In the genomic region with DNA sequence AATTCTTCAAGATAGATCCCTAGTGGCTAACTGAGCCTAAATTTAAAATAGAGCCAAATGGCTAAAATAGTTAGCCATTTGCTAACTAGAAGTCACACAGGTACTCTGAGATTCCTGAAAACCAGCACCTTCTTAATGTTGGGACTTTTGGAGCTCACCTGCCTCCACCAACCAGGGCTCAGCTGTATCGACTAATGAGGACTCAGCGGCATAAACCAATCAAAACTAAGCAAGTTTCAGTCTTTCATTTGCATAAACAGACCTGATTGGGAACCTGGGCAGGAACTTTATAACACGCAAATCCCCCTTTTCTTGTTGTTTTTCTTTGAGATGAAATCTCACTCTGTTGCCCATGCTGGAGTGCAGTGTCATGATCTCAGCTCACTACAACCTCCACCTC, we compare ENCODE assay signal across 21 cellular contexts. TPM values are rescaled to one million over a fixed set of nuclear protein-coding genes. Genes with fewer than 3 reads are reported as not detected.
DNase-seq lines count a peak whose midpoint lies in the region; ATAC-seq and TF ChIP-seq lines count a peak whose summit lies in the region.
"Had no signal": no experiment of that assay in that cellular context is flagged by ENCODE, and none has a peak within 500 bp of the region (broad histone marks: within the 10 kb centered on the region; RNA-seq: fewer than 3 reads in every experiment).

No MANE protein-coding gene starts in this region.

- H3F3A ChIP-seq in PC-3 (ENCODE audit: low read length, unreplicated experiment): no peaks in the 10 kb centered on the region

- DNase-seq in activated CD8-positive, alpha-beta memory T cell treated with anti-CD3 and anti-CD28 coated beads, Interleukin-2, amount 50 U/mL, for 48 hours: peak; percentile 28
- no peak for DNase-seq in activated CD8-positive, alpha-beta memory T cell treated with anti-CD3 and anti-CD28 coated beads, Interleukin-2, amount 50 U/mL, for 4 hours
- peak; percentile 17 to 35 (median 25) for DNase-seq in CD4-positive, CD25-positive, alpha-beta regulatory T cell
- DNase-seq in effector memory CD8-positive, alpha-beta T cell: no peak
- DNase-seq in DMS 273 treated with DMSO at 0.1 percent for 48 hours (lab: John Stamatoyannopoulos, UW) (no peak), PC-3 (no peak), NCI-H2196 treated with DMSO at 0.1 percent for 48 hours (lab: John Stamatoyannopoulos, UW; ENCODE audit: unreplicated experiment) (no peak)
- DNase-seq: Caco-2, DMS53, IMR-90, Karpas-422, MG63, NCI-H1092 treated with DMSO at 0.1 percent for 48 hours, NCI-H2107, NCI-H226, NCI-H524 treated with DMSO at 0.1 percent for 48 hours, SHP77 had no signal

- no peak overlapping the region for H2AFZ ChIP-seq in PC-3 (ENCODE audit: low read length)

- H3K9me3 Mint-ChIP-seq in CD4-positive, CD25-positive, alpha-beta regulatory T cell: no peaks in the 10 kb centered on the region
- H3K9me3 Mint-ChIP-seq in effector memory CD8-positive, alpha-beta T cell: no peaks in the 10 kb centered on the region

- peaks cover 9% of the 10 kb centered on the region for H3K4me1 ChIP-seq in CD4-positive, CD25-positive, alpha-beta regulatory T cell (ENCODE audit: control insufficient read depth, insufficient read depth, low read length, poor library complexity, severe bottlenecking)
- no peaks in the 10 kb centered on the region for H3K4me1 ChIP-seq in PC-3 (ENCODE audit: insufficient read depth, low read length)

- no peaks in the 10 kb centered on the region for H3K79me2 ChIP-seq in PC-3 (ENCODE audit: low read length)

- no peaks in the 10 kb centered on the region for H3K27me3 ChIP-seq in CD4-positive, CD25-positive, alpha-beta regulatory T cell (ENCODE audit: control insufficient read depth, insufficient read depth, low read length)
- no peaks in the 10 kb centered on the region for H3K27me3 ChIP-seq in PC-3 (ENCODE audit: low read length)
- H3K27me3 ChIP-seq: BLaER1 treated with 17β-estradiol and CSF1 and Interleukin-3, amounts not matched to agents 10 nM and 100 nM; MG63 had no signal

- H3K4me1 Mint-ChIP-seq in CD4-positive, CD25-positive, alpha-beta regulatory T cell: peaks cover 11 to 46% (median 28%) of the 10 kb centered on the region in 4 donors
- H3K4me1 Mint-ChIP-seq in effector memory CD8-positive, alpha-beta T cell (ENCODE audit: low read depth in 2 of 2): peaks cover 27 to 28% of the 10 kb centered on the region in 2 donors

- TF ChIP-seq CTCF in PC-3 (conservative IDR thresholded peaks at IDR 0.05; ENCODE audit: low read depth, low read length): no peak

- no peaks in the 10 kb centered on the region for H3K9me2 ChIP-seq in PC-3 (replicated peaks; ENCODE audit: low read length)

- H3K27me3 Mint-ChIP-seq in CD4-positive, CD25-positive, alpha-beta regulatory T cell: no peaks in the 10 kb centered on the region
- H3K27me3 Mint-ChIP-seq in effector memory CD8-positive, alpha-beta T cell: no peaks in the 10 kb centered on the region

- peak overlapping the region; percentile 86 to 99 (median 92) for H3K4me3 Mint-ChIP-seq in CD4-positive, CD25-positive, alpha-beta regulatory T cell
- H3K4me3 Mint-ChIP-seq in effector memory CD8-positive, alpha-beta T cell: peak overlapping the region; percentile 83

- no peaks in the 10 kb centered on the region for H3K9me3 ChIP-seq in CD4-positive, CD25-positive, alpha-beta regulatory T cell (ENCODE audit: control insufficient read depth in 2 of 2, low read length in 2 of 2)
- H3K9me3 ChIP-seq in PC-3 (ENCODE audit: low read length): no peaks in the 10 kb centered on the region
- H3K9me3 ChIP-seq: Caco-2, MG63 had no signal

- no peaks in the 10 kb centered on the region for H3K36me3 ChIP-seq in CD4-positive, CD25-positive, alpha-beta regulatory T cell (ENCODE audit: control insufficient read depth, insufficient read depth, low read length)
- no peaks in the 10 kb centered on the region for H3K36me3 ChIP-seq in PC-3 (ENCODE audit: low read depth, low read length)
- H3K36me3 ChIP-seq: BLaER1 treated with 17β-estradiol and CSF1 and Interleukin-3, amounts not matched to agents 10 nM and 100 nM; MG63 had no signal

- 0 out of 2 replicates have a peak, but pooled peaks have one; percentile 32 for TF ChIP-seq POLR2A in Raji (IDR thresholded peaks at IDR 0.05; ENCODE audit: insufficient read depth, low read depth, low read length)

- H3K4me3 ChIP-seq in CD4-positive, CD25-positive, alpha-beta regulatory T cell (ENCODE audit: low read depth, low read length): peak overlapping the region; percentile 82
- H3K4me3 ChIP-seq in PC-3 (ENCODE audit: low read length): no peak overlapping the region
- H3K4me3 ChIP-seq: BLaER1 treated with 17β-estradiol and CSF1 and Interleukin-3, amounts not matched to agents 10 nM and 100 nM; MG63 had no signal

- H3K9ac ChIP-seq in PC-3 (ENCODE audit: low read length): no peak overlapping the region
- H3K9ac ChIP-seq: BLaER1 treated with 17β-estradiol and CSF1 and Interleukin-3, amounts not matched to agents 10 nM and 100 nM had no signal

- H3K4me2 ChIP-seq in PC-3 (ENCODE audit: low read length): no peak overlapping the region

- peak overlapping the region; percentile 93 to 98 (median 94) for H3K27ac Mint-ChIP-seq in CD4-positive, CD25-positive, alpha-beta regulatory T cell
- H3K27ac Mint-ChIP-seq in effector memory CD8-positive, alpha-beta T cell: peak overlapping the region; percentile 69 to 86

- CTCF ChIA-PET in PC-3 (lab: Charles Lee): no interaction called here

- H3K36me3 Mint-ChIP-seq in CD4-positive, CD25-positive, alpha-beta regulatory T cell: no peaks in the 10 kb centered on the region
- H3K36me3 Mint-ChIP-seq in effector memory CD8-positive, alpha-beta T cell (ENCODE audit: insufficient read depth): peaks cover 8% of the 10 kb centered on the region

- POLR2A ChIA-PET in PC-3 (lab: Charles Lee; ENCODE audit: unreplicated experiment): no interaction called here

- intact Hi-C loops in PC-3 (cut with micrococcal nuclease): no loop called here

- H3K27ac ChIP-seq in CD4-positive, CD25-positive, alpha-beta regulatory T cell (ENCODE audit: insufficient read depth, low read length, poor library complexity, severe bottlenecking): peak overlapping the region; percentile 63
- no peak overlapping the region for H3K27ac ChIP-seq in PC-3 (ENCODE audit: low read length)
- H3K27ac ChIP-seq: BLaER1 treated with 17β-estradiol and CSF1 and Interleukin-3, amounts not matched to agents 10 nM and 100 nM had no signal

- H4K20me1 ChIP-seq in PC-3 (ENCODE audit: low read length): no peaks in the 10 kb centered on the region
- H4K20me1 ChIP-seq: BLaER1 treated with 17β-estradiol and CSF1 and Interleukin-3, amounts not matched to agents 10 nM and 100 nM had no signal

- no TSS peak for BruUV-seq in PC-3 (replicated peaks; lab: Mats Ljungman, UMichigan)

- ATAC-seq in CD4-positive, CD25-positive, alpha-beta regulatory T cell (ENCODE audit: low read depth in 2 of 2): no peak
- ATAC-seq in effector memory CD8-positive, alpha-beta T cell (replicated peaks): no peak
- no peak for ATAC-seq in PC-3

RNA-seq across cellular contexts. Expression of a gene that starts 28.5 kb away (rescaled TPM):
- total RNA-seq in CD4-positive, CD25-positive, alpha-beta regulatory T cell: 30.9 TPM
- 10 to 100 TPM; 10.3 to 35.6 (median 23.0) TPM for polyA plus RNA-seq in CD4-positive, CD25-positive, alpha-beta regulatory T cell
- 0.04 and 0.06 TPM in 2 replicates for total RNA-seq in PC-3 (2014; rRNA removed)
- total RNA-seq: HT-29 had no signal

RNA-seq across cellular contexts. Expression of a gene that starts 49.4 kb away (rescaled TPM):
- total RNA-seq in CD4-positive, CD25-positive, alpha-beta regulatory T cell: 150 TPM
- polyA plus RNA-seq in CD4-positive, CD25-positive, alpha-beta regulatory T cell: 100 to 1,000 TPM; 453 to 527 (median 478) TPM
- 316 and 333 TPM in 2 replicates for total RNA-seq in PC-3 (2014; rRNA removed)

RNA-seq across cellular contexts. Expression of a gene that starts 59.3 kb away (rescaled TPM):
- total RNA-seq in CD4-positive, CD25-positive, alpha-beta regulatory T cell: 8.0 TPM
- polyA plus RNA-seq in CD4-positive, CD25-positive, alpha-beta regulatory T cell: 10 to 100 TPM; 17.7 to 63.1 (median 37.0) TPM
- not detected in 2 replicates for total RNA-seq in PC-3 (2014; rRNA removed)
- total RNA-seq: H4, HT-29, IMR-90 had no signal
- polyA plus RNA-seq: IMR-90 had no signal

Comparison
In these comparisons a context has a peak if more than half of its experiments do, and no peak if none do; other contexts are left out.
1. DNase-seq: peak in activated CD8-positive, alpha-beta memory T cell treated with anti-CD3 and anti-CD28 coated beads, Interleukin-2, amount 50 U/mL, for 48 hours (single experiment) and CD4-positive, CD25-positive, alpha-beta regulatory T cell (3 of 3); none in activated CD8-positive, alpha-beta memory T cell treated with anti-CD3 and anti-CD28 coated beads, Interleukin-2, amount 50 U/mL, for 4 hours (single experiment), effector memory CD8-positive, alpha-beta T cell (0 of 3), DMS 273 treated with DMSO at 0.1 percent for 48 hours (single experiment), PC-3 (single experiment) and NCI-H2196 treated with DMSO at 0.1 percent for 48 hours (single experiment).
2. RNA of a gene that starts 28.5 kb away (total RNA-seq): 30.9 TPM in CD4-positive, CD25-positive, alpha-beta regulatory T cell (single experiment); 0.04 to 0.06 TPM in PC-3; every median in the first group is over 10 times any median in the second.